Comparison of ENCODE assay signal across 8 cellular contexts in genomic region chr18:2641638-2642037, GRCh38. TPM values are rescaled to one million over a fixed set of nuclear protein-coding genes. Genes with fewer than 3 reads are reported as not detected.
DNase-seq lines count a peak whose midpoint lies in the region; ATAC-seq and TF ChIP-seq lines count a peak whose summit lies in the region.

No MANE protein-coding gene starts in this region.

- no peak overlapping the region for H3K18ac ChIP-seq in neuronal stem cell (ENCODE audit: low read length)

- peak in 2 of 4 donors; percentile 38 to 43 for ATAC-seq in heart left ventricle
- ATAC-seq in HG02938 (IDR thresholded peaks at IDR 0.05; ENCODE audit: unreplicated experiment): peak; percentile 78

- intact Hi-C loops in heart left ventricle (cut with DNase I) (no loop called here), cardiac septum (cut with DNase I) (no loop called here)

- no peaks in the 10 kb centered on the region for H3K79me2 ChIP-seq in OCI-LY1 (ENCODE audit: insufficient read depth, low read length)

- no peaks in the 10 kb centered on the region for H3K36me3 ChIP-seq in heart left ventricle
- no peaks in the 10 kb centered on the region for H3K36me3 ChIP-seq in OCI-LY1 (ENCODE audit: insufficient read depth, low read length)
- H3K36me3 ChIP-seq in neuronal stem cell (replicated peaks in 1 of 2; ENCODE audit: control insufficient read depth in 2 of 2, insufficient read depth in 2 of 2, low read length in 2 of 2): no peaks in the 10 kb centered on the region

- no peak overlapping the region for H2BK12ac ChIP-seq in neuronal stem cell (ENCODE audit: low read length)

- no peaks in the 10 kb centered on the region for H3K9me3 Mint-ChIP-seq in immature natural killer cell

- H3K4ac ChIP-seq in neuronal stem cell (ENCODE audit: low read length): no peak overlapping the region

- no peak overlapping the region for H3K14ac ChIP-seq in neuronal stem cell (ENCODE audit: low read length)

- no peaks in the 10 kb centered on the region for H3F3A ChIP-seq in OCI-LY1 (ENCODE audit: insufficient read depth, low read length)

- H2BK15ac ChIP-seq in neuronal stem cell (ENCODE audit: low read length): no peak overlapping the region

- H3K27me3 Mint-ChIP-seq in immature natural killer cell (ENCODE audit: low read depth in 3 of 3): peaks cover 5 to 12% (median 8%) of the 10 kb centered on the region in 3 donors

- no peak for TF ChIP-seq POLR2A in heart left ventricle (IDR thresholded peaks at IDR 0.05)

- peak overlapping the region; percentile 69 to 90 (median 84) for H3K4me3 Mint-ChIP-seq in immature natural killer cell

- 20 to 39% (median 32%) methylated on average over 2 of the region's 2 CpGs for whole genome bisulfite sequencing in heart left ventricle, 4 donors
- no CpG with 5 or more reads among the region's 2 CpGs for WGBS in neuronal stem cell (ENCODE audit: extremely low coverage in 2 of 2, insufficient read length in 2 of 2, insufficient replicate concordance in 1 of 2), 2 donors

- peak overlapping the region in 9 of 12 donors; percentile 3 to 38 (median 18) for H3K4me3 ChIP-seq in heart left ventricle
- peak overlapping the region; percentile 33 for H3K4me3 ChIP-seq in OCI-LY1 (ENCODE audit: low read depth, low read length, poor library complexity, severe bottlenecking)
- no peak overlapping the region for H3K4me3 ChIP-seq in neuronal stem cell (ENCODE audit: low read length in 2 of 2)

- no peak overlapping the region for H2AK5ac ChIP-seq in neuronal stem cell (ENCODE audit: low read depth, low read length)

- no peak overlapping the region for H4K91ac ChIP-seq in neuronal stem cell (ENCODE audit: low read depth, low read length, poor library complexity)

- H3K9me2 ChIP-seq in OCI-LY1 (ENCODE audit: low read depth, low read length): no peaks in the 10 kb centered on the region

- H3K9ac ChIP-seq in OCI-LY1 (ENCODE audit: low read length) (no peak overlapping the region), neuronal stem cell (ENCODE audit: low read depth, low read length, poor library complexity) (no peak overlapping the region)

- no peak overlapping the region for H3K23ac ChIP-seq in neuronal stem cell (ENCODE audit: low read depth, low read length, poor library complexity)

- no peaks in the 10 kb centered on the region for H3K27me3 ChIP-seq in heart left ventricle
- no peaks in the 10 kb centered on the region for H3K27me3 ChIP-seq in OCI-LY1 (ENCODE audit: insufficient read depth, low read length)
- peaks cover 0 to 11% (median 0%) of the 10 kb centered on the region in 3 experiments for H3K27me3 ChIP-seq in neuronal stem cell (ENCODE audit: control insufficient read depth in 3 of 3, insufficient read depth in 3 of 3, low read depth in 1 of 3, low read length in 3 of 3)

- H3K27ac Mint-ChIP-seq in immature natural killer cell: peak overlapping the region; percentile 91 to 97 (median 93)

- H2AFZ ChIP-seq in OCI-LY1 (ENCODE audit: low read length) (no peak overlapping the region), neuronal stem cell (ENCODE audit: low read length) (no peak overlapping the region)

- H3K4me1 Mint-ChIP-seq in immature natural killer cell: peaks cover 46 to 53% of the 10 kb centered on the region in 2 donors

- H3K4me2 ChIP-seq in OCI-LY1 (ENCODE audit: low read length) (peak overlapping the region; percentile 54), neuronal stem cell (ENCODE audit: insufficient read depth, low read length, poor library complexity, severe bottlenecking) (no peak overlapping the region)

- no peak overlapping the region for H2BK120ac ChIP-seq in neuronal stem cell (ENCODE audit: low read depth, low read length)

- peaks cover 0 to 75% (median 10%) of the 10 kb centered on the region in 12 donors for H3K4me1 ChIP-seq in heart left ventricle
- peaks cover 46% of the 10 kb centered on the region for H3K4me1 ChIP-seq in OCI-LY1 (ENCODE audit: insufficient read depth, low read length, severe bottlenecking)
- peaks cover 0 to 3% of the 10 kb centered on the region in 2 donors for H3K4me1 ChIP-seq in neuronal stem cell (ENCODE audit: control insufficient read depth in 2 of 2, insufficient read depth in 1 of 2, low read depth in 1 of 2, low read length in 2 of 2)

- no peaks in the 10 kb centered on the region for H3K79me1 ChIP-seq in neuronal stem cell (ENCODE audit: low read depth, low read length)

- no peaks in the 10 kb centered on the region for H3K9me3 ChIP-seq in heart left ventricle
- no peaks in the 10 kb centered on the region for H3K9me3 ChIP-seq in OCI-LY1 (ENCODE audit: low read length)
- H3K9me3 ChIP-seq in neuronal stem cell (replicated peaks in 1 of 2; ENCODE audit: control insufficient read depth in 2 of 2, insufficient read depth in 1 of 2, low read depth in 1 of 2, low read length in 2 of 2): no peaks in the 10 kb centered on the region

- no peak for TF ChIP-seq CTCF in heart left ventricle (IDR thresholded peaks at IDR 0.05)
- TF ChIP-seq CTCF in OCI-LY1 (IDR thresholded peaks at IDR 0.05; ENCODE audit: low read length): no peak

- H3K36me3 Mint-ChIP-seq in immature natural killer cell: peaks cover 0 to 5% (median 0%) of the 10 kb centered on the region in 3 donors

- H3K27ac ChIP-seq in heart left ventricle: peak overlapping the region; percentile 2 to 96 (median 36)
- peak overlapping the region; percentile 76 for H3K27ac ChIP-seq in OCI-LY1 (ENCODE audit: low read depth, low read length, poor library complexity, severe bottlenecking)
- no peak overlapping the region for H3K27ac ChIP-seq in neuronal stem cell (replicated peaks; ENCODE audit: low read length)

- no peak overlapping the region for H2BK5ac ChIP-seq in neuronal stem cell (ENCODE audit: low read length)

- no peaks in the 10 kb centered on the region for H4K20me1 ChIP-seq in OCI-LY1 (ENCODE audit: insufficient read depth, low read length)

- DNase-seq in heart left ventricle (no peak), cardiac septum (ENCODE audit: low spot score) (no peak), immature natural killer cell (peak; percentile 62 to 67 (median 65)), neuronal stem cell (ENCODE audit: low spot score) (no peak), ureter (ENCODE audit: low spot score) (no peak), UCSD-AML1 (lab: John Stamatoyannopoulos, UW; ENCODE audit: unreplicated experiment) (no peak)

- H4K8ac ChIP-seq in neuronal stem cell (ENCODE audit: low read depth, low read length): no peak overlapping the region

RNA-seq across cellular contexts. Expression of gene SMCHD1, which starts 13.9 kb away (rescaled TPM):
- total RNA-seq in heart left ventricle (10 to 100 TPM; 22.9 to 45.9 (median 31.3) TPM), cardiac septum (34.8 TPM), ureter (83.8 TPM)
- polyA plus RNA-seq in heart left ventricle (10 to 100 TPM in 1 of 2 donors, 1 to 10 TPM in 1; 5.7 to 13.8 TPM), immature natural killer cell (10 to 100 TPM; 13.9 to 31.0 (median 17.8) TPM)
- polyA plus RNA-seq in neuronal stem cell (2013, experiment 1 of 2): 20.7 TPM
- polyA plus RNA-seq in neuronal stem cell (2013, experiment 2 of 2): 21.9 TPM

Comparison
In these comparisons a context has a peak if more than half of its experiments do, and no peak if none do; other contexts are left out.
1. DNase-seq: peak in immature natural killer cell (3 of 3); none in heart left ventricle (0 of 5), cardiac septum (single experiment), neuronal stem cell (single experiment), ureter (single experiment) and UCSD-AML1 (single experiment).
2. H3K4me3 ChIP-seq: peak in heart left ventricle (9 of 12) and OCI-LY1 (single experiment); none in neuronal stem cell (0 of 2).